Comparison of ENCODE assay signal across 11 cellular contexts in genomic region chr22:25134028-25134427, GRCh38.
DNase-seq lines count a peak whose midpoint lies in the region; ATAC-seq and TF ChIP-seq lines count a peak whose summit lies in the region.
"Had no signal": no experiment of that assay in that cellular context is flagged by ENCODE, and none has a peak within 500 bp of the region (broad histone marks: within the 10 kb centered on the region; RNA-seq: fewer than 3 reads in every experiment).

No MANE protein-coding gene starts in this region.

- intact Hi-C loops in right cardiac atrium (cut with DNase I), result no loop called here
- intact Hi-C loops in stomach (cut with DNase I; ENCODE audit: low total_unique reads), result no loop called here

- no peak for TF ChIP-seq CTCF in RWPE2 (IDR thresholded peaks at IDR 0.05; ENCODE audit: poor library complexity, severe bottlenecking)
- TF ChIP-seq CTCF in stomach (IDR thresholded peaks at IDR 0.05), result no peak

- H3K9me3 ChIP-seq in RWPE2 (ENCODE audit: severe bottlenecking), result no peaks in the 10 kb centered on the region
- H3K9me3 ChIP-seq in right cardiac atrium (ENCODE audit: control insufficient read depth, low read length), result no peaks in the 10 kb centered on the region
- H3K9me3 ChIP-seq in stomach, result no peaks in the 10 kb centered on the region

- DNase-seq in NCI-H1105 (lab: John Stamatoyannopoulos, UW), result peak; percentile 50
- no peak for DNase-seq in RWPE2 (ENCODE audit: low spot score)
- no peak for DNase-seq in right cardiac atrium
- peak; percentile 83 for DNase-seq in stomach
- DNase-seq in activated T-cell treated with anti-CD3 and anti-CD28 coated beads, Interleukin-2, amount 50 U/mL, for 4 hours, result no peak
- no peak for DNase-seq in activated CD4-positive, alpha-beta T cell treated with anti-CD3 and anti-CD28 coated beads for 4 hours
- DNase-seq: dorsolateral prefrontal cortex, midbrain, T-helper 2 cell had no signal

- no peak overlapping the region for H3K4me3 ChIP-seq in RWPE2 (ENCODE audit: severe bottlenecking)
- no peak overlapping the region for H3K4me3 ChIP-seq in right cardiac atrium (ENCODE audit: low read length)
- H3K4me3 ChIP-seq in stomach, result no peak overlapping the region
- H3K4me3 ChIP-seq: dorsolateral prefrontal cortex had no signal

- no peaks in the 10 kb centered on the region for H3K4me1 Mint-ChIP-seq in activated T-cell treated with anti-CD3 and anti-CD28 coated beads, Interleukin-2, amount 50 U/mL, for 4 hours (ENCODE audit: low read depth)

- H3K4me1 ChIP-seq in RWPE2 (ENCODE audit: insufficient read depth, poor library complexity, severe bottlenecking) (peaks cover 14% of the 10 kb centered on the region), right cardiac atrium (ENCODE audit: control insufficient read depth, insufficient read depth, low read length) (peaks cover 4% of the 10 kb centered on the region), stomach (peaks cover 39 to 95% (median 84%) of the 10 kb centered on the region in 4 donors)

- H3K27ac ChIP-seq in RWPE2 (ENCODE audit: poor library complexity, severe bottlenecking), result peak overlapping the region; percentile 41
- peak overlapping the region; percentile 33 for H3K27ac ChIP-seq in right cardiac atrium (ENCODE audit: low read length)
- peak overlapping the region; percentile 69 to 90 (median 87) for H3K27ac ChIP-seq in stomach

- no peak for TF ChIP-seq POLR2A in stomach (IDR thresholded peaks at IDR 0.05)

- no peak for TF ChIP-seq EP300 in stomach (IDR thresholded peaks at IDR 0.05)

- no peak overlapping the region for H3K4me3 Mint-ChIP-seq in activated T-cell treated with anti-CD3 and anti-CD28 coated beads, Interleukin-2, amount 50 U/mL, for 4 hours
- H3K4me3 Mint-ChIP-seq: activated naive CD8-positive, alpha-beta T cell had no signal

- peaks cover 6% of the 10 kb centered on the region for H3K36me3 Mint-ChIP-seq in activated T-cell treated with anti-CD3 and anti-CD28 coated beads, Interleukin-2, amount 50 U/mL, for 4 hours (ENCODE audit: insufficient read depth)

- peaks cover 2% of the 10 kb centered on the region; the same call in 1 of the 2 replicates for H3K36me3 ChIP-seq in RWPE2 (ENCODE audit: low read depth)
- no peaks in the 10 kb centered on the region for H3K36me3 ChIP-seq in stomach

- ATAC-seq in RWPE2 (ENCODE audit: low read depth) (peak; percentile 84), right cardiac atrium (peak; percentile 66 to 81), HG02884 (IDR thresholded peaks at IDR 0.05; ENCODE audit: unreplicated experiment) (no peak)
- ATAC-seq in activated T-cell treated with anti-CD3 and anti-CD28 coated beads, Interleukin-2, amount 50 U/mL, for 4 hours, result no peak

- WGBS in right cardiac atrium, result 69% methylated on average over 4 of the region's 4 CpGs
- 26 to 44% (median 28%) methylated on average over 4 of the region's 4 CpGs for WGBS in stomach, 5 donors

- no peaks in the 10 kb centered on the region for H3K27me3 Mint-ChIP-seq in activated T-cell treated with anti-CD3 and anti-CD28 coated beads, Interleukin-2, amount 50 U/mL, for 4 hours (ENCODE audit: low read depth)
- H3K27me3 Mint-ChIP-seq: activated naive CD8-positive, alpha-beta T cell had no signal

- H3K9me3 Mint-ChIP-seq in activated T-cell treated with anti-CD3 and anti-CD28 coated beads, Interleukin-2, amount 50 U/mL, for 4 hours, result peaks cover 4% of the 10 kb centered on the region

- H3K27me3 ChIP-seq in RWPE2 (ENCODE audit: insufficient read depth, poor library complexity, severe bottlenecking) (no peaks in the 10 kb centered on the region), right cardiac atrium (ENCODE audit: control insufficient read depth, insufficient read depth) (no peaks in the 10 kb centered on the region), stomach (no peaks in the 10 kb centered on the region)
- H3K27me3 ChIP-seq: dorsolateral prefrontal cortex had no signal

Comparison
In these comparisons a context has a peak if more than half of its experiments do, and no peak if none do; other contexts are left out.
1. DNase-seq: peak in NCI-H1105 (single experiment) and stomach (single experiment); none in RWPE2 (single experiment), right cardiac atrium (0 of 3), activated T-cell treated with anti-CD3 and anti-CD28 coated beads, Interleukin-2, amount 50 U/mL, for 4 hours (single experiment) and activated CD4-positive, alpha-beta T cell treated with anti-CD3 and anti-CD28 coated beads for 4 hours (0 of 2).
2. ATAC-seq: peak in RWPE2 (single experiment) and right cardiac atrium (2 of 2); none in activated T-cell treated with anti-CD3 and anti-CD28 coated beads, Interleukin-2, amount 50 U/mL, for 4 hours (0 of 2) and HG02884 (single experiment).
3. H3K27ac ChIP-seq: peak in every context shown above with its lines; median percentile 87 in stomach; 41 in RWPE2; 33 in right cardiac atrium.